In the genomic region with DNA sequence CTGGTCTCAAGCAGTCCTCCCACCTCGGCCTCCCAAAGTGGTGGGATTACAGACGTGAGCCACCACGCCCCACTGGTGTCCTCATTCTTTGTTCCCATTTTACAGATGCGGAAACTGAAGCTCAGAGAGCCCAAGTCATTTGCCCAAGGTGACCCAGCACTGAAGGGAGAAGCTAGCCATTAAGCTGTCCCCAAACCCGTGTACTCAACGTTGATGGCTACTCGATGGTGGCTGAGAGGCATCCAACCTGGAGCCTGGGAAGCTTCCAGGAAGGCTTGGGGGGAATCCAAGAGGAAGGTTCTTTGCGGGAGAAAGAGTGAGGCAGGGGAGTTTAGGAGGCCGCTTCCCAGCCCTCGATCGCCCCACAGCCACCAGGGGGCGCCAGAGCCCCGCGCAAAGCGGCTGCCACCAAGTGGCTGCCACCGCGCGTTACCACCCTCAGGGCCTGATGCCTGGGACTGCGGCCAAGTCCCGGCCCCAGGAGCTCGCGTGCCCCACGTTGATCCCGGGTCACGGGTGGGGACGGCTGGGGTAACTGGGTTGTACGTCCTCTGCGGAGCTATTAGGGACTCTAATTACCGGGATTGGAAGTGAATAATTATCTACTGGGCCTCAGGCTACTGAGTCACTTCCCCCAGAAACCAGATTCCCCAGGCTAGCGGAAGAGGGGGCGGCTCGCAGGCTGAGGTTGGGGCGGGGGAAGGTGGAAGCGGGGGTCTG, we compare ENCODE assay signal across 8 cellular contexts. TPM values are rescaled to one million over a fixed set of nuclear protein-coding genes. Genes with fewer than 3 reads are reported as not detected.
DNase-seq lines count a peak whose midpoint lies in the region; ATAC-seq and TF ChIP-seq lines count a peak whose summit lies in the region.

No MANE protein-coding gene starts in this region.

- no peak overlapping the region for H3K4me3 ChIP-seq in H7 (ENCODE audit: insufficient read depth, low read depth, low read length)
- H3K4me3 ChIP-seq in adipocyte (ENCODE audit: low read length): peak overlapping the region; percentile 63
- H3K4me3 ChIP-seq in heart right ventricle: peak overlapping the region in 7 of 10 donors; percentile 19 to 46 (median 38)
- no peak overlapping the region for H3K4me3 ChIP-seq in uterus

- H3K4me3 Mint-ChIP-seq in T-helper 1 cell treated with Interleukin-12 subunit alpha and Interleukin-12 subunit beta and Interleukin-4 antibody, amounts not matched to agents 30 μg/mL and 1 μg/mL, for 36 hours: peak overlapping the region; percentile 28

- peaks cover 15% of the 10 kb centered on the region for H3K27me3 Mint-ChIP-seq in T-helper 1 cell treated with Interleukin-12 subunit alpha and Interleukin-12 subunit beta and Interleukin-4 antibody, amounts not matched to agents 30 μg/mL and 1 μg/mL, for 36 hours (ENCODE audit: low read depth)

- TF ChIP-seq CTCF in heart right ventricle (IDR thresholded peaks at IDR 0.05) (peak in 8 of 9 donors; percentile 99 to 100 (median 99)), uterus (IDR thresholded peaks at IDR 0.05) (peak; percentile 98 to 100 (median 99))

- peak overlapping the region; percentile 26 for H3K27ac Mint-ChIP-seq in T-helper 1 cell treated with Interleukin-12 subunit alpha and Interleukin-12 subunit beta and Interleukin-4 antibody, amounts not matched to agents 30 μg/mL and 1 μg/mL, for 36 hours

- peak; percentile 84 to 91 (median 88) for ATAC-seq in heart right ventricle

- peak in 1 of 2 donors; percentile 27 for TF ChIP-seq POLR2A in uterus (IDR thresholded peaks at IDR 0.05)

- 9 to 10% methylated on average over 34 of the region's 34 CpGs for WGBS in heart right ventricle, 2 donors

- H3K27ac ChIP-seq in heart right ventricle (peak overlapping the region in 8 of 10 donors; percentile 26 to 74 (median 64)), uterus (peak overlapping the region; percentile 39 to 44)

- H3K36me3 Mint-ChIP-seq in T-helper 1 cell treated with Interleukin-12 subunit alpha and Interleukin-12 subunit beta and Interleukin-4 antibody, amounts not matched to agents 30 μg/mL and 1 μg/mL, for 36 hours (ENCODE audit: low read depth): no peaks in the 10 kb centered on the region

- H3K27me3 ChIP-seq in H7 (ENCODE audit: control insufficient read depth, insufficient read depth, low read length) (no peaks in the 10 kb centered on the region), adipocyte (replicated peaks; ENCODE audit: control insufficient read depth, insufficient read depth, low read length) (no peaks in the 10 kb centered on the region), heart right ventricle (no peaks in the 10 kb centered on the region), uterus (no peaks in the 10 kb centered on the region)

- no peaks in the 10 kb centered on the region for H3K36me3 ChIP-seq in H7 (replicated peaks; ENCODE audit: control insufficient read depth, insufficient read depth, low read length)
- no peaks in the 10 kb centered on the region for H3K36me3 ChIP-seq in adipocyte (ENCODE audit: control insufficient read depth, insufficient read depth, low read length, severe bottlenecking)
- no peaks in the 10 kb centered on the region for H3K36me3 ChIP-seq in heart right ventricle
- no peaks in the 10 kb centered on the region for H3K36me3 ChIP-seq in uterus

- peaks cover 15% of the 10 kb centered on the region for H3K4me1 Mint-ChIP-seq in T-helper 1 cell treated with Interleukin-12 subunit alpha and Interleukin-12 subunit beta and Interleukin-4 antibody, amounts not matched to agents 30 μg/mL and 1 μg/mL, for 36 hours (ENCODE audit: low read depth)

- intact Hi-C loops in heart right ventricle (cut with DNase I) (loop anchor here (1.0 to 10.0 kb wide), 13 partner anchors 54 to 278 kb away; no protein-coding TSS in a partner anchor), uterus (cut with DNase I; ENCODE audit: low total_unique reads) (loop anchor here (5.0 kb wide), 1 partner anchor 55 kb away; no protein-coding TSS in a partner anchor)

- peak overlapping the region; percentile 71 for H3K9ac ChIP-seq in adipocyte (ENCODE audit: low read length)

- no peaks in the 10 kb centered on the region for H3K9me3 Mint-ChIP-seq in T-helper 1 cell treated with Interleukin-12 subunit alpha and Interleukin-12 subunit beta and Interleukin-4 antibody, amounts not matched to agents 30 μg/mL and 1 μg/mL, for 36 hours

- H3K4me1 ChIP-seq in adipocyte (ENCODE audit: control insufficient read depth, insufficient read depth, low read length): peaks cover 5% of the 10 kb centered on the region
- peaks cover 0 to 55% (median 11%) of the 10 kb centered on the region in 9 donors for H3K4me1 ChIP-seq in heart right ventricle
- no peaks in the 10 kb centered on the region for H3K4me1 ChIP-seq in uterus

- DNase-seq in DMS53 treated with DMSO at 0.1 percent for 48 hours (lab: John Stamatoyannopoulos, UW; ENCODE audit: unreplicated experiment) (peak; percentile 62), H7 (peak; percentile 97), NCI-H1092 treated with DMSO at 0.1 percent for 48 hours (lab: John Stamatoyannopoulos, UW) (peak; percentile 45), adipocyte (ENCODE audit: low read depth) (peak; percentile 94), heart right ventricle (peak; percentile 84 to 91), renal cortical epithelial cell (ENCODE audit: low read depth) (peak; percentile 94), uterus (peak; percentile 76 to 81)

- H3K9me3 ChIP-seq in adipocyte (ENCODE audit: control insufficient read depth, low read length): no peaks in the 10 kb centered on the region
- H3K9me3 ChIP-seq in heart right ventricle: no peaks in the 10 kb centered on the region
- no peaks in the 10 kb centered on the region for H3K9me3 ChIP-seq in uterus

RNA-seq across cellular contexts. Expression of a gene that starts 8.8 kb away (rescaled TPM):
- total RNA-seq in H7 (2014; rRNA removed; shearing (Covaris generic)): 21.8 and 26.8 TPM in 2 replicates
- total RNA-seq in heart right ventricle (10 to 100 TPM; 29.8 to 61.4 (median 39.0) TPM), renal cortical epithelial cell (14.5 and 20.8 TPM in 2 replicates), uterus (10 to 100 TPM; 11.8 to 31.3 (median 21.8) TPM)
- polyA plus RNA-seq in heart right ventricle: 10 to 100 TPM in 1 of 2 donors, 1 to 10 TPM in 1; 9.9 to 11.5 TPM

RNA-seq across cellular contexts. Expression of a gene that starts 28.0 kb away (rescaled TPM):
- 7.1 and 10.1 TPM in 2 replicates for total RNA-seq in H7 (2014; rRNA removed; shearing (Covaris generic))
- total RNA-seq in heart right ventricle (10 to 100 TPM; 11.9 to 41.6 (median 18.6) TPM), renal cortical epithelial cell (13.5 and 15.1 TPM in 2 replicates), uterus (10 to 100 TPM in 2 of 4 donors, under 1 TPM in 2; under 0.01 to 15.1 (median 6.0) TPM)
- 10 to 100 TPM; 16.9 to 24.1 TPM for polyA plus RNA-seq in heart right ventricle

Comparison
In these comparisons a context has a peak if more than half of its experiments do, and no peak if none do; other contexts are left out.
1. DNase-seq: peak in every context shown above with its lines; median percentile 97 in H7; 94 in adipocyte; 94 in renal cortical epithelial cell; 88 in heart right ventricle; 78 in uterus; 62 in DMS53 treated with DMSO at 0.1 percent for 48 hours; 45 in NCI-H1092 treated with DMSO at 0.1 percent for 48 hours.
2. H3K4me3 ChIP-seq: peak in adipocyte (single experiment) and heart right ventricle (7 of 10); none in H7 (single experiment) and uterus (0 of 2).